Comparison of ENCODE assay signal across 8 cellular contexts in genomic region chr1:21333824-21334213, GRCh38. TPM values are rescaled to one million over a fixed set of nuclear protein-coding genes. Genes with fewer than 3 reads are reported as not detected.
DNase-seq lines count a peak whose midpoint lies in the region; ATAC-seq and TF ChIP-seq lines count a peak whose summit lies in the region.

No MANE protein-coding gene starts in this region.

- no peak for TF ChIP-seq POLR2A in vagina (IDR thresholded peaks at IDR 0.05)

- intact Hi-C loops in Right ventricle myocardium superior (cut with DNase I) = no loop called here
- intact Hi-C loops in vagina (cut with DNase I) = no loop called here

- H3K27me3 ChIP-seq in right atrium auricular region = no peaks in the 10 kb centered on the region
- no peaks in the 10 kb centered on the region for H3K27me3 ChIP-seq in muscle layer of colon (ENCODE audit: control insufficient read depth in 1 of 2, insufficient read depth in 2 of 2, low read length in 2 of 2)
- no peaks in the 10 kb centered on the region for H3K27me3 ChIP-seq in vagina

- H3K9me3 ChIP-seq in right atrium auricular region = no peaks in the 10 kb centered on the region
- no peaks in the 10 kb centered on the region for H3K9me3 ChIP-seq in muscle layer of colon (ENCODE audit: low read length)
- no peaks in the 10 kb centered on the region for H3K9me3 ChIP-seq in vagina

- no peaks in the 10 kb centered on the region for H3K36me3 ChIP-seq in right atrium auricular region
- H3K36me3 ChIP-seq in muscle layer of colon (ENCODE audit: insufficient read depth, low read length) = peaks cover 7% of the 10 kb centered on the region
- no peaks in the 10 kb centered on the region for H3K36me3 ChIP-seq in vagina

- peaks cover 0 to 76% of the 10 kb centered on the region in 2 donors for H3K4me1 ChIP-seq in right atrium auricular region
- H3K4me1 ChIP-seq in muscle layer of colon (ENCODE audit: insufficient read depth, low read length) = peaks cover 89% of the 10 kb centered on the region
- peaks cover 98% of the 10 kb centered on the region for H3K4me1 ChIP-seq in vagina

- TF ChIP-seq CTCF in right atrium auricular region (IDR thresholded peaks at IDR 0.05) (no peak), vagina (IDR thresholded peaks at IDR 0.05) (no peak)

- DNase-seq in right atrium auricular region (ENCODE audit: low spot score) = no peak
- DNase-seq in Right ventricle myocardium superior = no peak
- no peak for DNase-seq in vagina (ENCODE audit: extremely low spot score in 2 of 2)
- DNase-seq in NCI-H748 treated with DMSO at 0.1 percent for 48 hours (lab: John Stamatoyannopoulos, UW) = no peak

- peak overlapping the region; percentile 88 to 91 for H3K27ac ChIP-seq in right atrium auricular region
- peak overlapping the region; percentile 1 for H3K27ac ChIP-seq in angular gyrus (ENCODE audit: low read depth, low read length)
- H3K27ac ChIP-seq in muscle layer of colon (ENCODE audit: low read depth, low read length) = peak overlapping the region; percentile 41
- H3K27ac ChIP-seq in vagina = peak overlapping the region; percentile 89

- no peak for ATAC-seq in Right ventricle myocardium superior (ENCODE audit: poor library complexity)
- ATAC-seq in esophagus mucosa = no peak
- no peak for ATAC-seq in GM21423 (IDR thresholded peaks at IDR 0.05; ENCODE audit: unreplicated experiment)

- peak overlapping the region; percentile 1 for H3K9ac ChIP-seq in muscle layer of colon (ENCODE audit: low read length)

- H3K4me3 ChIP-seq in right atrium auricular region (no peak overlapping the region), muscle layer of colon (ENCODE audit: low read depth in 1 of 2, low read length in 2 of 2) (peak overlapping the region in 1 of 2 donors; percentile 39), vagina (peak overlapping the region in 1 of 2 donors; percentile 36)

RNA-seq across cellular contexts. Expression of gene ECE1, which starts 43.6 kb away (rescaled TPM):
- total RNA-seq in right atrium auricular region (100 to 1,000 TPM in 1 of 2 donors, 10 to 100 TPM in 1; 83.7 to 152 TPM), Right ventricle myocardium superior (45.3 TPM), vagina (93.8 TPM), esophagus mucosa (18.2 TPM)

Comparison
In these comparisons a context has a peak if more than half of its experiments do, and no peak if none do; other contexts are left out.
1. H3K27ac ChIP-seq: peak in every context shown above with its lines; median percentile 90 in right atrium auricular region; 89 in vagina; 41 in muscle layer of colon; 1 in angular gyrus.